8 cellular contexts compared by ENCODE assay signal in the genomic region with DNA sequence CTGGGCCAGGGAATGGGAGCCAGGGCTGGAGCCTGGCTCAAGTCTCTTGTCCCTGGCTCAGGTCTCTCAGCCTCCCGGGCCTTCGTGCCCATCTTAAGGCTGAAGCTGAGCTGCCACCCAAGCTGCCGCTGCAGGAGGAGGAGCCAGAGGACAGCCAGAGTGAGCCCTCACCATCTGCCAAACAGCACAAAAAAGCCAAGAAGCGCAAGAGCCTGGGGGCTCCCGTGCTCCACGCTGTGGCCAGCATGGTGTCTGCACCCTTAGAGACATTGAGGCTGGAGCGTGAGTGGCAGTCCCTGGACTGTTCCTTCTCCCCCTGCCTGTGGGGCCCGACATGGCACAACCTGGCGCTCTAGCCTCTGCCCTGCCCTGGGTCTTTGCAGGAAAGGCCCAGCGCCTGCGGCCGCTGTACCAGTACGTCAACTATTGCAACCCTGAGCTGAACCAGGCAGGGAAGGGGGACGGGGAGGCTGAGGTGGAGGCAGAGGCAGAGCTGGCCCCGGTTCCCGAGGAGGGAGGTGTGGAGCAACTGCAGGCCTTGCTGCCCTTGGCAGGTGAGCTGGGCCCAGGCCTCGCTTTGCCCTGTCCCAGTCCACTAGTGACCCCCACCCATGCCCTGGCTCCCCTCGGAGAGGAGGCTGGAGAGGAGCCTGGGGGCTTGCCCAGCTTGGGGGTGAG. TPM values are rescaled to one million over a fixed set of nuclear protein-coding genes. Genes with fewer than 3 reads are reported as not detected.
DNase-seq lines count a peak whose midpoint lies in the region; ATAC-seq and TF ChIP-seq lines count a peak whose summit lies in the region.

No MANE protein-coding gene starts in this region.

- in situ Hi-C loops in KBM-7 (cut with MboI; ENCODE audit: low pct_unique_long_range_greater_than_20kb, low sequenced_read_pairs) = no loop called here

- peaks cover 0 to 52% (median 24%) of the 10 kb centered on the region in 3 donors for H3K4me1 ChIP-seq in gastroesophageal sphincter
- H3K4me1 ChIP-seq in ovary (ENCODE audit: insufficient read depth) = peaks cover 10% of the 10 kb centered on the region
- peaks cover 14 to 24% of the 10 kb centered on the region in 2 donors for H3K4me1 ChIP-seq in thoracic aorta (ENCODE audit: control insufficient read depth in 1 of 2, low read depth in 2 of 2)

- ATAC-seq in GM21528 (IDR thresholded peaks at IDR 0.05; ENCODE audit: low FRiP score, unreplicated experiment) (peak; percentile 48), gastroesophageal sphincter (peak; percentile 86), thoracic aorta (ENCODE audit: insufficient number of reproducible peaks, low FRiP score, low read depth) (peak; percentile 73)

- H3K27me3 ChIP-seq in gastroesophageal sphincter (no peaks in the 10 kb centered on the region), ovary (no peaks in the 10 kb centered on the region), thoracic aorta (replicated peaks; ENCODE audit: insufficient read depth) (no peaks in the 10 kb centered on the region)

- 0% methylated on average over 1 of the region's 18 CpGs; no CpG with 5 or more reads in 1 of the 2 donors for WGBS in gastroesophageal sphincter (ENCODE audit: low coverage in 1 of 2), 2 donors
- 17 to 26% (median 19%) methylated on average over 15 to 18 of the region's 18 CpGs for WGBS in ovary, 3 donors

- no peak for TF ChIP-seq EP300 in gastroesophageal sphincter (IDR thresholded peaks at IDR 0.05)
- TF ChIP-seq EP300 in ovary (IDR thresholded peaks at IDR 0.05) = no peak

- peak overlapping the region in 1 of 2 donors; percentile 83 for H3K4me3 ChIP-seq in gastroesophageal sphincter
- H3K4me3 ChIP-seq in ovary = peak overlapping the region; percentile 66
- peak overlapping the region; percentile 92 for H3K4me3 ChIP-seq in thoracic aorta

- H3K9me3 ChIP-seq in gastroesophageal sphincter = no peaks in the 10 kb centered on the region
- no peaks in the 10 kb centered on the region for H3K9me3 ChIP-seq in ovary
- no peaks in the 10 kb centered on the region for H3K9me3 ChIP-seq in thoracic aorta

- H3K27ac ChIP-seq in gastroesophageal sphincter (peak overlapping the region; percentile 71 to 95 (median 92)), ovary (peak overlapping the region in 1 of 2 donors; percentile 65), thoracic aorta (peak overlapping the region; percentile 81 to 90)

- DNase-seq in DMS53 (lab: John Stamatoyannopoulos, UW) (peak; percentile 96), KBM-7 (peak; percentile 96), SHP77 treated with DMSO at 0.1 percent for 48 hours (lab: John Stamatoyannopoulos, UW) (peak; percentile 81), ovary (peak; percentile 75 to 85 (median 81)), thoracic aorta (ENCODE audit: low spot score) (peak; percentile 54)
- DNase-seq in activated naive CD4-positive, alpha-beta T cell (lab: John Stamatoyannopoulos, UW) = peak; percentile 38 to 79 (median 58)

- intact Hi-C loops in ovary (cut with DNase I) = loop anchor here in 3 of 4 donors (5.0 to 10.0 kb wide), 4 partner anchors 106 to 267 kb away; a partner anchor contains a TSS

- H3K36me3 ChIP-seq in gastroesophageal sphincter (peaks cover 0 to 22% of the 10 kb centered on the region in 2 donors), ovary (no peaks in the 10 kb centered on the region), thoracic aorta (no peaks in the 10 kb centered on the region)

- TF ChIP-seq POLR2A in gastroesophageal sphincter (IDR thresholded peaks at IDR 0.05) (no peak), ovary (IDR thresholded peaks at IDR 0.05) (no peak)

- peak in 3 of 4 experiments; percentile 92 to 98 (median 94) for TF ChIP-seq CTCF in gastroesophageal sphincter (IDR thresholded peaks at IDR 0.05)
- peak; percentile 85 to 92 (median 89) for TF ChIP-seq CTCF in ovary (IDR thresholded peaks at IDR 0.05)
- TF ChIP-seq CTCF in thoracic aorta (IDR thresholded peaks at IDR 0.05) = peak; percentile 92

RNA-seq across cellular contexts. Expression of a gene that starts 1.3 kb away (rescaled TPM):
- 10 to 100 TPM in 1 of 4 donors, 1 to 10 TPM in 3; 3.6 to 12.9 (median 5.0) TPM for total RNA-seq in gastroesophageal sphincter
- total RNA-seq in ovary = 1 to 10 TPM; 2.2 to 8.2 (median 4.6) TPM
- polyA plus RNA-seq in ovary = 1 to 10 TPM in 1 of 2 donors, under 1 TPM in 1; 0.13 to 6.8 TPM
- total RNA-seq in thoracic aorta = 10 to 100 TPM in 1 of 2 donors, 1 to 10 TPM in 1; 6.6 to 11.9 TPM

RNA-seq across cellular contexts. Expression of a gene that starts 1.4 kb away (rescaled TPM):
- 10 to 100 TPM; 23.0 to 33.2 (median 28.9) TPM for total RNA-seq in gastroesophageal sphincter
- 10 to 100 TPM; 17.3 to 45.6 (median 21.7) TPM for total RNA-seq in ovary
- 10 to 100 TPM in 1 of 2 donors, 1 to 10 TPM in 1; 8.0 to 29.8 TPM for polyA plus RNA-seq in ovary
- total RNA-seq in thoracic aorta = 10 to 100 TPM; 15.4 to 17.6 TPM

RNA-seq across cellular contexts. Expression of a gene that starts 7.2 kb away (rescaled TPM):
- total RNA-seq in gastroesophageal sphincter = 10 to 100 TPM in 1 of 4 donors, 1 to 10 TPM in 3; 5.9 to 13.4 (median 6.5) TPM
- 10 to 100 TPM in 1 of 7 donors, 1 to 10 TPM in 6; 2.7 to 12.9 (median 5.1) TPM for total RNA-seq in ovary
- polyA plus RNA-seq in ovary = 1 to 10 TPM in 1 of 2 donors, under 1 TPM in 1; 0.53 to 3.0 TPM
- 10 to 100 TPM in 1 of 2 donors, 1 to 10 TPM in 1; 5.7 to 10.7 TPM for total RNA-seq in thoracic aorta

RNA-seq across cellular contexts. Expression of a gene that starts 7.9 kb away (rescaled TPM):
- total RNA-seq in gastroesophageal sphincter (10 to 100 TPM; 20.9 to 33.7 (median 24.4) TPM), ovary (10 to 100 TPM; 22.5 to 40.8 (median 29.4) TPM), thoracic aorta (10 to 100 TPM; 16.9 to 20.4 TPM)
- polyA plus RNA-seq in ovary = 10 to 100 TPM in 1 of 2 donors, 1 to 10 TPM in 1; 5.3 to 35.8 TPM

RNA-seq across cellular contexts. Expression of a gene that starts 23.0 kb away (rescaled TPM):
- total RNA-seq in gastroesophageal sphincter (1 to 10 TPM in 1 of 4 donors, under 1 TPM in 2, not detected in 1; 0.46 to 2.8 (median 0.47) TPM), ovary (1 to 10 TPM in 2 of 7 donors, under 1 TPM in 4, not detected in 1; 0.23 to 1.5 (median 0.61) TPM), thoracic aorta (1 to 10 TPM in 1 of 2 donors, under 1 TPM in 1; 0.42 to 1.2 TPM)
- polyA plus RNA-seq in ovary = under 1 TPM; 0.10 to 0.51 TPM
